Comparison of ENCODE assay signal across 1 cellular context in genomic region chr17:57666198-57666870, GRCh38.
TF ChIP-seq lines count a peak whose summit lies in the region.

No MANE protein-coding gene starts in this region.

TF ChIP-seq in GM23338, 12 proteins besides CTCF, POLR2A, EP300 and RAD21:
- TF ChIP-seq REST (IDR thresholded peaks at IDR 0.05; ENCODE audit: unreplicated experiment) (no peak), NANOG (IDR thresholded peaks at IDR 0.05; ENCODE audit: borderline replicate concordance) (no peak), ZNF462 (CRISPR knock-in tag; IDR thresholded peaks at IDR 0.05) (no peak), JUNB (IDR thresholded peaks at IDR 0.05; ENCODE audit: unreplicated experiment) (no peak), ZNF331 (CRISPR knock-in tag; IDR thresholded peaks at IDR 0.05; ENCODE audit: low read depth) (no peak), ETS1 (IDR thresholded peaks at IDR 0.05) (no peak), POLR2AphosphoS5 (IDR thresholded peaks at IDR 0.05; ENCODE audit: low read depth) (no peak), EZH2phosphoT487 (IDR thresholded peaks at IDR 0.05; ENCODE audit: unreplicated experiment) (no peak), ZNF114 (CRISPR knock-in tag; IDR thresholded peaks at IDR 0.05) (no peak), EZH2 (IDR thresholded peaks at IDR 0.05; ENCODE audit: low read depth, unreplicated experiment) (no peak), CREB1 (CRISPR knock-in tag; IDR thresholded peaks at IDR 0.05; ENCODE audit: low read depth) (no peak), STAT1 (IDR thresholded peaks at IDR 0.05; ENCODE audit: unreplicated experiment) (no peak)
